ENCODE assay signal across 1 cellular context in the genomic region with DNA sequence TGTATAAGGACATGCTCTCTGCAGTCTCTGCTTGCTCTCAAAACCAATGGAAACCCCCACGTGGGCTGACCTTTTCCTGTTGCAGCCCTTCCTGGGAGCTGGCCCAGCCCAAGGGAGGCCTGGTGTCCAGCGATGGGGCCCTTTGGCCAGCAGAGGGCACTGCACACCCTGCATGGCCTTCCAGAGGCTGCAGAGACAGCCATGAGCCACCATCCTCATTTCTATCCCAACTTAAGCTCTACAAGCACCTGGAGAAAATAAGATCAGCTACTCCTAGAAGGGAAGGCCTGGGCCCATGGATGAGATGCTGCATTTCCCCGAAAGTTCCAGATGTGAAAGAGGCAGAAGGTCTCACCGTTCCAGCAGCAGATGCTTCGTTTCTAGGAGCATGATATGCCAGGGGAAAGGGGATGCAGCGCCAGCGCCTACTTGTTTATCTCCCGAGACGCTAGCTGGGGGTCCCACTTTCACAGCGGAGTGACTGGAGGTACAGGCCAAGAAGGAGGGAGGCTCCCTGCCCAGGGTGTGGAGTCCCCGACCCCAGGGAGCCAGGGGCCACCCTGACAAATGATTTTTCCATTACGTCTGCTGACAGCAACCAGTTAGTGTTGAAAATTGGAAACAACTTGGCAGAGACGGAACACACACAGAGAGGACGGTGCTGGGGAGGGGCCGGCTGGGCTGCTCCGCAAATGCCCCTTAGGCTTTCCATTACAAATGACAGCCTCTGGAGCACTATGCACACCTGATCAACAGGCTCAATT.
TF ChIP-seq lines count a peak whose summit lies in the region.

No MANE protein-coding gene starts in this region.

TF ChIP-seq in GM23338, 12 proteins besides CTCF, POLR2A, EP300 and RAD21 (continued from another document):
- TF ChIP-seq, protein P1, sequence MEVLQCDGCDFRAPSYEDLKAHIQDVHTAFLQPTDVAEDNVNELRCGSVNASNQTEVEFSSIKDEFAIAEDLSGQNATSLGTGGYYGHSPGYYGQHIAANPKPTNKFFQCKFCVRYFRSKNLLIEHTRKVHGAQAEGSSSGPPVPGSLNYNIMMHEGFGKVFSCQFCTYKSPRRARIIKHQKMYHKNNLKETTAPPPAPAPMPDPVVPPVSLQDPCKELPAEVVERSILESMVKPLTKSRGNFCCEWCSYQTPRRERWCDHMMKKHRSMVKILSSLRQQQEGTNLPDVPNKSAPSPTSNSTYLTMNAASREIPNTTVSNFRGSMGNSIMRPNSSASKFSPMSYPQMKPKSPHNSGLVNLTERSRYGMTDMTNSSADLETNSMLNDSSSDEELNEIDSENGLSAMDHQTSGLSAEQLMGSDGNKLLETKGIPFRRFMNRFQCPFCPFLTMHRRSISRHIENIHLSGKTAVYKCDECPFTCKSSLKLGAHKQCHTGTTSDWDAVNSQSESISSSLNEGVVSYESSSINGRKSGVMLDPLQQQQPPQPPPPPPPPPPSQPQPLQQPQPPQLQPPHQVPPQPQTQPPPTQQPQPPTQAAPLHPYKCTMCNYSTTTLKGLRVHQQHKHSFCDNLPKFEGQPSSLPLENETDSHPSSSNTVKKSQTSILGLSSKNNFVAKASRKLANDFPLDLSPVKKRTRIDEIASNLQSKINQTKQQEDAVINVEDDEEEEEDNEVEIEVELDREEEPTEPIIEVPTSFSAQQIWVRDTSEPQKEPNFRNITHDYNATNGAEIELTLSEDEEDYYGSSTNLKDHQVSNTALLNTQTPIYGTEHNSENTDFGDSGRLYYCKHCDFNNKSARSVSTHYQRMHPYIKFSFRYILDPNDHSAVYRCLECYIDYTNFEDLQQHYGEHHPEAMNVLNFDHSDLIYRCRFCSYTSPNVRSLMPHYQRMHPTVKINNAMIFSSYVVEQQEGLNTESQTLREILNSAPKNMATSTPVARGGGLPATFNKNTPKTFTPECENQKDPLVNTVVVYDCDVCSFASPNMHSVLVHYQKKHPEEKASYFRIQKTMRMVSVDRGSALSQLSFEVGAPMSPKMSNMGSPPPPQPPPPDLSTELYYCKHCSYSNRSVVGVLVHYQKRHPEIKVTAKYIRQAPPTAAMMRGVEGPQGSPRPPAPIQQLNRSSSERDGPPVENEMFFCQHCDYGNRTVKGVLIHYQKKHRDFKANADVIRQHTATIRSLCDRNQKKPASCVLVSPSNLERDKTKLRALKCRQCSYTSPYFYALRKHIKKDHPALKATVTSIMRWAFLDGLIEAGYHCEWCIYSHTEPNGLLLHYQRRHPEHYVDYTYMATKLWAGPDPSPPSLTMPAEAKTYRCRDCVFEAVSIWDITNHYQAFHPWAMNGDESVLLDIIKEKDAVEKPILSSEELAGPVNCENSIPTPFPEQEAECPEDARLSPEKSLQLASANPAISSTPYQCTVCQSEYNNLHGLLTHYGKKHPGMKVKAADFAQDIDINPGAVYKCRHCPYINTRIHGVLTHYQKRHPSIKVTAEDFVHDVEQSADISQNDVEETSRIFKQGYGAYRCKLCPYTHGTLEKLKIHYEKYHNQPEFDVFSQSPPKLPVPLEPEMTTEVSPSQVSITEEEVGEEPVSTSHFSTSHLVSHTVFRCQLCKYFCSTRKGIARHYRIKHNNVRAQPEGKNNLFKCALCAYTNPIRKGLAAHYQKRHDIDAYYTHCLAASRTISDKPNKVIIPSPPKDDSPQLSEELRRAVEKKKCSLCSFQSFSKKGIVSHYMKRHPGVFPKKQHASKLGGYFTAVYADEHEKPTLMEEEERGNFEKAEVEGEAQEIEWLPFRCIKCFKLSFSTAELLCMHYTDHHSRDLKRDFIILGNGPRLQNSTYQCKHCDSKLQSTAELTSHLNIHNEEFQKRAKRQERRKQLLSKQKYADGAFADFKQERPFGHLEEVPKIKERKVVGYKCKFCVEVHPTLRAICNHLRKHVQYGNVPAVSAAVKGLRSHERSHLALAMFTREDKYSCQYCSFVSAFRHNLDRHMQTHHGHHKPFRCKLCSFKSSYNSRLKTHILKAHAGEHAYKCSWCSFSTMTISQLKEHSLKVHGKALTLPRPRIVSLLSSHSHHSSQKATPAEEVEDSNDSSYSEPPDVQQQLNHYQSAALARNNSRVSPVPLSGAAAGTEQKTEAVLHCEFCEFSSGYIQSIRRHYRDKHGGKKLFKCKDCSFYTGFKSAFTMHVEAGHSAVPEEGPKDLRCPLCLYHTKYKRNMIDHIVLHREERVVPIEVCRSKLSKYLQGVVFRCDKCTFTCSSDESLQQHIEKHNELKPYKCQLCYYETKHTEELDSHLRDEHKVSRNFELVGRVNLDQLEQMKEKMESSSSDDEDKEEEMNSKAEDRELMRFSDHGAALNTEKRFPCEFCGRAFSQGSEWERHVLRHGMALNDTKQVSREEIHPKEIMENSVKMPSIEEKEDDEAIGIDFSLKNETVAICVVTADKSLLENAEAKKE (CRISPR knock-in tag; IDR thresholded peaks at IDR 0.05): peak; percentile 45; the same call in 1 of the 2 replicates
